ENCODE assay signal across 21 cellular contexts in the genomic region with DNA sequence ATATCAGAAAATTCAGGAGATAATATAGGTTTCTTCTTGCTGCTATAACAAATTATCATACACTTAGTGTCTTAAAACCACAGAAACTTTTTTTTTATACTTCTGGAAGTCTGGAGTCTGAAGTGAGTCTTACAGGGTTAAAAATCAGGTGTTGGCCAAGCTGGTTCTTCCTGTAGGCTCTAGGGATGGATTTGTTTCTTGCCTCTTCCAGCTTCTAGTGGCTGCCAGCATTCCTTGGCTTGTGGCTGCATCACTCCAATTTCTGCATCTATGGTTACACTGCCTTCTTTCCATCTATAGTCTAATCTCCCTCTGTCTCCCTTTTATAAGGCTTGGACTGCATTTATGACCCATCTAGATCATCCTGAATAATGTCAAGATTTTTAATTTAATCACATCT.
"Had no signal": no experiment of that assay in that cellular context is flagged by ENCODE, and none has a peak within 500 bp of the region (broad histone marks: within the 10 kb centered on the region; RNA-seq: fewer than 3 reads in every experiment).

No MANE protein-coding gene starts in this region.

- H3K27me3 Mint-ChIP-seq: stimulated activated memory B cell treated with anti-CD40 and anti-IgM and Interleukin-4, amounts not matched to agents 10 μg/mL and 1 μg/mL and 100 μg/mL, for 72 hours; stimulated activated naive CD8-positive, alpha-beta T cell treated with anti-CD3 and anti-CD28 coated beads, Interleukin-15, Interleukin-2, amounts not matched to agents 100 ng/mL and 50 ng/mL, for 24 hours had no signal

- DNase-seq: cortex of kidney; dorsolateral prefrontal cortex; effector CD8-positive, alpha-beta T cell; esophagus squamous epithelium; foreskin fibroblast; glutamatergic neuron; islet precursor cell; midbrain; nephron progenitor cell; psoas muscle; retina; right lobe of liver; stimulated activated CD4-positive, alpha-beta T cell treated with anti-CD3 and anti-CD28 coated beads, Interleukin-4, amount 100 ng/mL, for 1 hour; stimulated activated CD8-positive, alpha-beta memory T cell treated with anti-CD3 and anti-CD28 coated beads, Interleukin-4, amount 100 ng/mL, for 48 hours; upper lobe of right lung had no signal

- H3K36me3 ChIP-seq: upper lobe of right lung had no signal

- H3K4me3 Mint-ChIP-seq: nephron progenitor cell; stimulated activated memory B cell treated with anti-CD40 and anti-IgM and Interleukin-4, amounts not matched to agents 10 μg/mL and 1 μg/mL and 100 μg/mL, for 72 hours; stimulated activated naive CD8-positive, alpha-beta T cell treated with anti-CD3 and anti-CD28 coated beads, Interleukin-15, Interleukin-2, amounts not matched to agents 100 ng/mL and 50 ng/mL, for 24 hours had no signal

- H3K9me3 ChIP-seq: right lobe of liver had no signal

- H3K4me1 Mint-ChIP-seq: nephron progenitor cell had no signal

- H3K27me3 ChIP-seq: dorsolateral prefrontal cortex, esophagus squamous epithelium, gastroesophageal sphincter, right lobe of liver, tibial nerve, upper lobe of right lung had no signal

- H3K27ac Mint-ChIP-seq: nephron progenitor cell; stimulated activated memory B cell treated with anti-CD40 and anti-IgM and Interleukin-4, amounts not matched to agents 10 μg/mL and 1 μg/mL and 100 μg/mL, for 72 hours; stimulated activated naive CD8-positive, alpha-beta T cell treated with anti-CD3 and anti-CD28 coated beads, Interleukin-15, Interleukin-2, amounts not matched to agents 100 ng/mL and 50 ng/mL, for 24 hours had no signal

- H3K4me3 ChIP-seq: dorsolateral prefrontal cortex, esophagus squamous epithelium, gastroesophageal sphincter, psoas muscle, right lobe of liver, tibial nerve, upper lobe of right lung had no signal

- ATAC-seq: gastroesophageal sphincter; left lobe of liver; psoas muscle; right lobe of liver; stimulated activated memory B cell treated with anti-CD40 and anti-IgM and Interleukin-4, amounts not matched to agents 10 μg/mL and 1 μg/mL and 100 μg/mL, for 72 hours; upper lobe of right lung had no signal

- H3K4me1 ChIP-seq: psoas muscle, tibial nerve had no signal

- H3K27ac ChIP-seq: dorsolateral prefrontal cortex, epithelial cell of prostate, esophagus squamous epithelium, gastroesophageal sphincter, psoas muscle, right lobe of liver, tibial nerve, upper lobe of right lung had no signal
